Comparison of ENCODE assay signal across 10 cellular contexts in genomic region chr2:167127135-167127534, GRCh38.
DNase-seq lines count a peak whose midpoint lies in the region; ATAC-seq and TF ChIP-seq lines count a peak whose summit lies in the region.
"Had no signal": no experiment of that assay in that cellular context is flagged by ENCODE, and none has a peak within 500 bp of the region (broad histone marks: within the 10 kb centered on the region; RNA-seq: fewer than 3 reads in every experiment).

No MANE protein-coding gene starts in this region.

- POLR2A ChIA-PET in activated CD8-positive, alpha-beta T cell treated with anti-CD3 and anti-CD28 coated beads for 36 hours (lab: Charles Lee): no interaction called here

- DNase-seq in ELR (ENCODE audit: low read depth) (peak; percentile 60), NB4 (ENCODE audit: low read depth) (peak; percentile 32), astrocyte of the cerebellum (ENCODE audit: low read depth) (no peak), left lobe of liver (ENCODE audit: low spot score) (no peak), BE2C (no peak)
- no peak for DNase-seq in activated CD8-positive, alpha-beta T cell treated with anti-CD3 and anti-CD28 coated beads for 36 hours
- DNase-seq in activated CD4-positive, alpha-beta T cell treated with anti-CD3 and anti-CD28 coated beads for 48 hours: no peak
- DNase-seq: NCI-H2029 treated with DMSO at 0.1 percent for 48 hours had no signal

- H3K4me3 ChIP-seq in NB4 (ENCODE audit: low read depth, low read length) (no peak overlapping the region), astrocyte of the cerebellum (ENCODE audit: low read depth, low read length) (no peak overlapping the region), BE2C (ENCODE audit: low read depth, low read length) (no peak overlapping the region)
- H3K4me3 ChIP-seq: dorsolateral prefrontal cortex had no signal

- H3K9me3 Mint-ChIP-seq in activated CD8-positive, alpha-beta T cell treated with anti-CD3 and anti-CD28 coated beads for 36 hours: no peaks in the 10 kb centered on the region

- no peak overlapping the region for H3K27ac Mint-ChIP-seq in activated CD8-positive, alpha-beta T cell treated with anti-CD3 and anti-CD28 coated beads for 36 hours

- H3K36me3 ChIP-seq in BE2C: no peaks in the 10 kb centered on the region

- H3K4me3 Mint-ChIP-seq in activated CD8-positive, alpha-beta T cell treated with anti-CD3 and anti-CD28 coated beads for 36 hours: no peak overlapping the region

- TF ChIP-seq CTCF in NB4 (IDR thresholded peaks at IDR 0.05; ENCODE audit: low read depth, low read length) (peak; percentile 27), astrocyte of the cerebellum (IDR thresholded peaks at IDR 0.05; ENCODE audit: low read depth, low read length, missing control alignments) (peak; percentile 27), BE2C (IDR thresholded peaks at IDR 0.05; ENCODE audit: low read depth, low read length) (no peak)
- TF ChIP-seq CTCF in activated CD8-positive, alpha-beta T cell treated with anti-CD3 and anti-CD28 coated beads for 36 hours (IDR thresholded peaks at IDR 0.05): no peak

- no peak for TF ChIP-seq POLR2A in NB4 (IDR thresholded peaks at IDR 0.05; ENCODE audit: extremely low read depth, insufficient read length)

- no peaks in the 10 kb centered on the region for H3K36me3 Mint-ChIP-seq in activated CD8-positive, alpha-beta T cell treated with anti-CD3 and anti-CD28 coated beads for 36 hours (ENCODE audit: low read depth)

- in situ Hi-C loops in astrocyte of the cerebellum (cut with HindIII; ENCODE audit: low sequenced_read_pairs): no loop called here

- no peaks in the 10 kb centered on the region for H3K27me3 ChIP-seq in BE2C
- H3K27me3 ChIP-seq: dorsolateral prefrontal cortex had no signal

- no peaks in the 10 kb centered on the region for H3K4me1 Mint-ChIP-seq in activated CD8-positive, alpha-beta T cell treated with anti-CD3 and anti-CD28 coated beads for 36 hours (ENCODE audit: low read depth)

- no peaks in the 10 kb centered on the region for H3K9me3 ChIP-seq in BE2C

- ATAC-seq in left lobe of liver: peak; percentile 38
- ATAC-seq in GM19397 (IDR thresholded peaks at IDR 0.05; ENCODE audit: unreplicated experiment): no peak
- ATAC-seq in activated CD8-positive, alpha-beta T cell treated with anti-CD3 and anti-CD28 coated beads for 36 hours: no peak

- CTCF ChIA-PET in activated CD8-positive, alpha-beta T cell treated with anti-CD3 and anti-CD28 coated beads for 36 hours (lab: Charles Lee): interaction anchor here (0.6 kb wide), 1 partner anchor 992 kb away, joined by 3 read pairs; no protein-coding TSS in a partner anchor

- intact Hi-C loops in activated CD8-positive, alpha-beta T cell treated with anti-CD3 and anti-CD28 coated beads for 36 hours (cut with micrococcal nuclease): no loop called here

- no peaks in the 10 kb centered on the region for H3K27me3 Mint-ChIP-seq in activated CD8-positive, alpha-beta T cell treated with anti-CD3 and anti-CD28 coated beads for 36 hours

- no peaks in the 10 kb centered on the region for H3K4me1 ChIP-seq in BE2C

Comparison
In these comparisons a context has a peak if more than half of its experiments do, and no peak if none do; other contexts are left out.
1. DNase-seq: peak in ELR (single experiment) and NB4 (single experiment); none in astrocyte of the cerebellum (single experiment), left lobe of liver (single experiment), activated CD8-positive, alpha-beta T cell treated with anti-CD3 and anti-CD28 coated beads for 36 hours (single experiment), activated CD4-positive, alpha-beta T cell treated with anti-CD3 and anti-CD28 coated beads for 48 hours (single experiment) and BE2C (single experiment).
2. CTCF ChIP-seq: peak in NB4 (single experiment) and astrocyte of the cerebellum (single experiment); none in activated CD8-positive, alpha-beta T cell treated with anti-CD3 and anti-CD28 coated beads for 36 hours (single experiment) and BE2C (single experiment).